ENCODE assay signal across 19 cellular contexts in genomic region chr5:2263763-2264162, GRCh38.
A peak's percentile ranks its signal among the peaks of the same experiment; 100 is the strongest.
DNase-seq lines count a peak whose midpoint lies in the region; ATAC-seq and TF ChIP-seq lines count a peak whose summit lies in the region.
"Had no signal": no experiment of that assay in that cellular context is flagged by ENCODE, and none has a peak within 500 bp of the region (broad histone marks: within the 10 kb centered on the region; RNA-seq: fewer than 3 reads in every experiment).

No MANE protein-coding gene starts in this region.

- no peak for TF ChIP-seq CTCF in upper lobe of right lung (IDR thresholded peaks at IDR 0.05)

- peak overlapping the region; percentile 68 for H4K91ac ChIP-seq in neuronal stem cell (ENCODE audit: low read depth, low read length, poor library complexity)

- no peak overlapping the region for H2AFZ ChIP-seq in neuronal stem cell (ENCODE audit: low read length)

- no peak overlapping the region for H2BK120ac ChIP-seq in neuronal stem cell (ENCODE audit: low read depth, low read length)

- H3K9me3 ChIP-seq in neuronal stem cell (replicated peaks in 1 of 2; ENCODE audit: control insufficient read depth in 2 of 2, insufficient read depth in 1 of 2, low read depth in 1 of 2, low read length in 2 of 2) (peaks cover 0 to 2% of the 10 kb centered on the region in 2 donors), upper lobe of right lung (no peaks in the 10 kb centered on the region)
- H3K9me3 ChIP-seq: BLaER1, Caco-2, HAP-1 had no signal

- H3K14ac ChIP-seq in neuronal stem cell (ENCODE audit: low read length): peak overlapping the region; percentile 26

- H3K4me2 ChIP-seq in neuronal stem cell (ENCODE audit: insufficient read depth, low read length, poor library complexity, severe bottlenecking): no peak overlapping the region
- H3K4me2 ChIP-seq: BLaER1 had no signal

- WGBS in neuronal stem cell (ENCODE audit: extremely low coverage in 2 of 2, insufficient read length in 2 of 2, insufficient replicate concordance in 1 of 2), 2 donors: no CpG with 5 or more reads among the region's 12 CpGs

- H3K36me3 ChIP-seq in neuronal stem cell (replicated peaks in 1 of 2; ENCODE audit: control insufficient read depth in 2 of 2, insufficient read depth in 2 of 2, low read length in 2 of 2): no peaks in the 10 kb centered on the region
- H3K36me3 ChIP-seq in upper lobe of right lung: no peaks in the 10 kb centered on the region
- H3K36me3 ChIP-seq: BLaER1, HAP-1 had no signal

- H2AK5ac ChIP-seq in neuronal stem cell (ENCODE audit: low read depth, low read length): no peak overlapping the region

- H3K4me3 ChIP-seq in neuronal stem cell (ENCODE audit: low read length in 2 of 2) (no peak overlapping the region), upper lobe of right lung (no peak overlapping the region)
- H3K4me3 ChIP-seq: BLaER1, HAP-1 had no signal

- H3K27ac ChIP-seq in neuronal stem cell (replicated peaks; ENCODE audit: low read length): no peak overlapping the region
- no peak overlapping the region for H3K27ac ChIP-seq in upper lobe of right lung
- H3K27ac ChIP-seq: 22Rv1, BLaER1, C4-2B had no signal

- H4K8ac ChIP-seq in neuronal stem cell (ENCODE audit: low read depth, low read length): no peak overlapping the region

- H3K4ac ChIP-seq in neuronal stem cell (ENCODE audit: low read length): no peak overlapping the region

- no peaks in the 10 kb centered on the region for H3K79me1 ChIP-seq in neuronal stem cell (ENCODE audit: low read depth, low read length)

- H2BK15ac ChIP-seq in neuronal stem cell (ENCODE audit: low read length): no peak overlapping the region

- H2BK12ac ChIP-seq in neuronal stem cell (ENCODE audit: low read length): no peak overlapping the region

- no peak overlapping the region for H3K23ac ChIP-seq in neuronal stem cell (ENCODE audit: low read depth, low read length, poor library complexity)

- intact Hi-C loops in cardiac septum (cut with DNase I) (no loop called here), Right ventricle myocardium superior (cut with DNase I) (no loop called here), upper lobe of right lung (cut with DNase I) (no loop called here)

- H2BK5ac ChIP-seq in neuronal stem cell (ENCODE audit: low read length): no peak overlapping the region

- H3K4me1 ChIP-seq in neuronal stem cell (ENCODE audit: control insufficient read depth in 2 of 2, insufficient read depth in 1 of 2, low read depth in 1 of 2, low read length in 2 of 2) (no peaks in the 10 kb centered on the region), upper lobe of right lung (no peaks in the 10 kb centered on the region)
- H3K4me1 ChIP-seq: Caco-2, HAP-1 had no signal

- no peak overlapping the region for H3K18ac ChIP-seq in neuronal stem cell (ENCODE audit: low read length)

- ATAC-seq in Right ventricle myocardium superior (ENCODE audit: poor library complexity) (no peak), upper lobe of right lung (no peak), HG03095 (IDR thresholded peaks at IDR 0.05; ENCODE audit: unreplicated experiment) (no peak), HG03196 (IDR thresholded peaks at IDR 0.05; ENCODE audit: unreplicated experiment) (no peak)
- ATAC-seq: CD8-positive, alpha-beta T cell had no signal

- DNase-seq in cardiac septum (ENCODE audit: low spot score) (peak; percentile 56), Right ventricle myocardium superior (no peak), islet precursor cell (peak; percentile 47), neuronal stem cell (ENCODE audit: low spot score) (no peak), upper lobe of right lung (peak; percentile 39)
- DNase-seq in activated CD4-positive, alpha-beta T cell treated with anti-CD3 and anti-CD28 coated beads, Interleukin-2, amount 50 U/mL, for 1 hour: no peak
- DNase-seq: Caco-2; CD4-positive, CD25-positive, alpha-beta regulatory T cell; CD8-positive, alpha-beta T cell; DMS153; DND-41; GOT3; HFFc6 had no signal

- no peak overlapping the region for H3K9ac ChIP-seq in neuronal stem cell (ENCODE audit: low read depth, low read length, poor library complexity)
- H3K9ac ChIP-seq: BLaER1 had no signal

- H3K27me3 ChIP-seq in neuronal stem cell (ENCODE audit: control insufficient read depth in 3 of 3, insufficient read depth in 3 of 3, low read depth in 1 of 3, low read length in 3 of 3) (no peaks in the 10 kb centered on the region), upper lobe of right lung (no peaks in the 10 kb centered on the region)
- H3K27me3 ChIP-seq: BLaER1 had no signal

Comparison
In these comparisons a context has a peak if more than half of its experiments do, and no peak if none do; other contexts are left out.
1. DNase-seq: peak in cardiac septum (single experiment), islet precursor cell (single experiment) and upper lobe of right lung (single experiment); none in Right ventricle myocardium superior (single experiment), neuronal stem cell (single experiment) and activated CD4-positive, alpha-beta T cell treated with anti-CD3 and anti-CD28 coated beads, Interleukin-2, amount 50 U/mL, for 1 hour (single experiment).